ENCODE assay signal across 22 cellular contexts in the genomic region with DNA sequence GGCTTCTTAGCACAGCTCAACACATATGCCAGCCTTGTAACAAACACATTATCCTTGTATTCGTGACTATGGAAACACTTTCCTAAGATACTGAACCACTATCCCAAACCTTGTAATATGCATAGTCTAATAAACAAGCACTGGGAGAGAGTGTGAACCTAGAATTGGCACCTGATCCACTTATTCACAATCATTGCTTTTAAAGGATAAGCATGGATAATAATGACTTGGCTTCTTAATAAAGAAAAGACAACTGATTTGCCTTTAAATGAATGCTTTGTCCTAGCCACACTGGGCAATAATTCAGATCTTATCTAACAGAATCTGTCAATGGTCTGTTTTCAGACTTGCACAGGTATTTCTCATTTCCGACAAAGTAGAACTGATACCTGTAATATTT. TPM values are rescaled to one million over a fixed set of nuclear protein-coding genes. Genes with fewer than 3 reads are reported as not detected.
DNase-seq lines count a peak whose midpoint lies in the region; ATAC-seq and TF ChIP-seq lines count a peak whose summit lies in the region.
"Had no signal": no experiment of that assay in that cellular context is flagged by ENCODE, and none has a peak within 500 bp of the region (broad histone marks: within the 10 kb centered on the region; RNA-seq: fewer than 3 reads in every experiment).

No MANE protein-coding gene starts in this region.

- no peaks in the 10 kb centered on the region for H3K9me3 ChIP-seq in cardiac muscle cell (ENCODE audit: low read depth)
- no peaks in the 10 kb centered on the region for H3K9me3 ChIP-seq in left ventricle myocardium inferior (replicated peaks)
- H3K9me3 ChIP-seq: esophagus squamous epithelium, HAP-1, pancreas, spleen, upper lobe of left lung had no signal

- H3K27ac ChIP-seq in cardiac muscle cell = peak overlapping the region; percentile 70
- no peak overlapping the region for H3K27ac ChIP-seq in left ventricle myocardium inferior (replicated peaks)
- peak overlapping the region; percentile 23; the same call in 1 of the 2 replicates for H3K27ac ChIP-seq in KMS-11
- peak overlapping the region in 45 of 59 donors; percentile 3 to 75 (median 54) for H3K27ac ChIP-seq in dorsolateral prefrontal cortex
- H3K27ac ChIP-seq in substantia nigra (ENCODE audit: low read depth, low read length, poor library complexity, severe bottlenecking) = peak overlapping the region; percentile 1
- H3K27ac ChIP-seq: BLaER1 treated with 17β-estradiol and CSF1 and Interleukin-3, amounts not matched to agents 10 nM and 100 nM; esophagus squamous epithelium; pancreas; spleen; upper lobe of left lung had no signal

- H3K4me1 Mint-ChIP-seq in nephron progenitor cell = no peaks in the 10 kb centered on the region

- H3K27ac Mint-ChIP-seq in nephron progenitor cell = no peak overlapping the region
- H3K27ac Mint-ChIP-seq: activated CD8-positive, alpha-beta T cell treated with anti-CD3 and anti-CD28 coated beads for 36 hours; activated naive CD8-positive, alpha-beta T cell; dendritic cell treated with granulocyte-macrophage colony-stimulating factor and Interleukin-4, amounts not matched to agents 40 ng/mL and 50 ng/mL, for 4 days had no signal

- H3K4me1 ChIP-seq in cardiac muscle cell (ENCODE audit: low read depth) (peaks cover 36% of the 10 kb centered on the region), left ventricle myocardium inferior (peaks cover 80% of the 10 kb centered on the region), KMS-11 (ENCODE audit: low read depth, poor library complexity, severe bottlenecking) (peaks cover 48% of the 10 kb centered on the region)

- H3K4me2 ChIP-seq in KMS-11 = peak overlapping the region; percentile 81; the same call in 1 of the 2 replicates
- H3K4me2 ChIP-seq: BLaER1 treated with 17β-estradiol and CSF1 and Interleukin-3, amounts not matched to agents 10 nM and 100 nM had no signal

- no peak overlapping the region for H3K4me3 Mint-ChIP-seq in nephron progenitor cell
- H3K4me3 Mint-ChIP-seq: activated CD8-positive, alpha-beta T cell treated with anti-CD3 and anti-CD28 coated beads for 36 hours; activated naive CD8-positive, alpha-beta T cell; dendritic cell treated with granulocyte-macrophage colony-stimulating factor and Interleukin-4, amounts not matched to agents 40 ng/mL and 50 ng/mL, for 4 days had no signal

- no peaks in the 10 kb centered on the region for H3K9me3 Mint-ChIP-seq in nephron progenitor cell
- H3K9me3 Mint-ChIP-seq: activated CD8-positive, alpha-beta T cell treated with anti-CD3 and anti-CD28 coated beads for 36 hours; dendritic cell treated with granulocyte-macrophage colony-stimulating factor and Interleukin-4, amounts not matched to agents 40 ng/mL and 50 ng/mL, for 4 days had no signal

- H3K9ac ChIP-seq in KMS-11 = no peak overlapping the region
- H3K9ac ChIP-seq: BLaER1 treated with 17β-estradiol and CSF1 and Interleukin-3, amounts not matched to agents 10 nM and 100 nM had no signal

- H4K20me1 ChIP-seq in KMS-11 (ENCODE audit: insufficient read depth) = no peaks in the 10 kb centered on the region

- H3K27me3 ChIP-seq in cardiac muscle cell = no peaks in the 10 kb centered on the region
- no peaks in the 10 kb centered on the region for H3K27me3 ChIP-seq in left ventricle myocardium inferior (ENCODE audit: low read depth)
- H3K27me3 ChIP-seq in KMS-11 (ENCODE audit: insufficient read depth, low read depth) = no peaks in the 10 kb centered on the region
- no peaks in the 10 kb centered on the region for H3K27me3 ChIP-seq in dorsolateral prefrontal cortex
- H3K27me3 ChIP-seq: BLaER1 treated with 17β-estradiol and CSF1 and Interleukin-3, amounts not matched to agents 10 nM and 100 nM; esophagus squamous epithelium; pancreas; spleen; upper lobe of left lung had no signal

- H2AFZ ChIP-seq in KMS-11 (ENCODE audit: low read depth) = no peak overlapping the region

- H3K36me3 Mint-ChIP-seq in nephron progenitor cell (ENCODE audit: low read depth) = peaks cover 24% of the 10 kb centered on the region

- ATAC-seq in GM18511 (IDR thresholded peaks at IDR 0.05; ENCODE audit: unreplicated experiment) = no peak
- ATAC-seq: activated CD8-positive, alpha-beta T cell treated with anti-CD3 and anti-CD28 coated beads for 36 hours had no signal

- TF ChIP-seq CTCF in cardiac muscle cell (IDR thresholded peaks at IDR 0.05; ENCODE audit: low read depth, low read length) (no peak), left ventricle myocardium inferior (IDR thresholded peaks at IDR 0.05; ENCODE audit: borderline replicate concordance) (no peak), KMS-11 (conservative IDR thresholded peaks at IDR 0.05; ENCODE audit: low read depth, low read length) (no peak), dorsolateral prefrontal cortex (IDR thresholded peaks at IDR 0.05 in 54 of 56, conservative IDR thresholded peaks at IDR 0.05 in 2 of 56; ENCODE audit: low read depth in 1 of 56, partially characterized antibody in 56 of 56) (no peak), nephron progenitor cell (IDR thresholded peaks at IDR 0.05) (no peak)

- H3K4me3 ChIP-seq in cardiac muscle cell = no peak overlapping the region
- H3K4me3 ChIP-seq in left ventricle myocardium inferior = no peak overlapping the region
- H3K4me3 ChIP-seq in KMS-11 (IDR thresholded peaks at IDR 0.05; ENCODE audit: insufficient read depth, low read depth, low read length) = no peak overlapping the region
- peak overlapping the region in 43 of 59 donors; percentile 3 to 61 (median 47) for H3K4me3 ChIP-seq in dorsolateral prefrontal cortex
- H3K4me3 ChIP-seq: BLaER1 treated with 17β-estradiol and CSF1 and Interleukin-3, amounts not matched to agents 10 nM and 100 nM; esophagus squamous epithelium; HAP-1; pancreas; SK-N-MC; spleen; upper lobe of left lung had no signal

- H3K27me3 Mint-ChIP-seq in nephron progenitor cell (ENCODE audit: low read depth, poor library complexity) = no peaks in the 10 kb centered on the region
- H3K27me3 Mint-ChIP-seq: activated CD8-positive, alpha-beta T cell treated with anti-CD3 and anti-CD28 coated beads for 36 hours; activated naive CD8-positive, alpha-beta T cell; dendritic cell treated with granulocyte-macrophage colony-stimulating factor and Interleukin-4, amounts not matched to agents 40 ng/mL and 50 ng/mL, for 4 days had no signal

- DNase-seq in cardiac muscle cell (ENCODE audit: low read depth in 1 of 2, low spot score in 1 of 2) (no peak), left ventricle myocardium inferior (no peak), dorsolateral prefrontal cortex (no peak), substantia nigra (lab: John Stamatoyannopoulos, UW) (no peak), nephron progenitor cell (no peak)
- DNase-seq: activated CD4-positive, alpha-beta T cell treated with anti-CD3 and anti-CD28 coated beads for 1 hour; activated CD8-positive, alpha-beta T cell treated with anti-CD3 and anti-CD28 coated beads for 36 hours; esophagus squamous epithelium; NCI-H187; NCI-H524 treated with DMSO at 0.1 percent for 48 hours; pancreas; spleen; upper lobe of left lung had no signal

- intact Hi-C loops in left ventricle myocardium inferior (cut with micrococcal nuclease) (no loop called here), dorsolateral prefrontal cortex (cut with DNase I) (no loop called here)

- H3K36me3 ChIP-seq in cardiac muscle cell (no peaks in the 10 kb centered on the region), left ventricle myocardium inferior (peaks cover 11% of the 10 kb centered on the region), KMS-11 (ENCODE audit: insufficient read depth) (no peaks in the 10 kb centered on the region)
- H3K36me3 ChIP-seq: HAP-1, pancreas had no signal

- H3K79me2 ChIP-seq in KMS-11 (ENCODE audit: insufficient read depth, low read depth) = 0 out of 2 replicates have a peak, but pooled peaks cover 6% of the 10 kb centered on the region

RNA-seq across cellular contexts. Expression of a gene that starts 39.9 kb away (rescaled TPM):
- not detected in 2 replicates for total RNA-seq in cardiac muscle cell
- polyA plus RNA-seq in cardiac muscle cell = 4.4 and 11.3 TPM in 2 replicates
- total RNA-seq in left ventricle myocardium inferior = 7.3 TPM
- total RNA-seq in dorsolateral prefrontal cortex = 10 to 100 TPM in 2 of 120 experiments, not detected in 118; 19.6 to 23.6 TPM
- total RNA-seq: activated CD8-positive, alpha-beta T cell treated with anti-CD3 and anti-CD28 coated beads for 36 hours; cardiac septum; esophagus squamous epithelium; T-helper 1 cell treated with Interleukin-12 subunit alpha and Interleukin-12 subunit beta and Interleukin-4 antibody, amounts not matched to agents 30 ng/mL and 1 ng/mL, for 36 hours; upper lobe of left lung had no signal
- polyA plus RNA-seq: pancreas, spleen had no signal

Comparison
In these comparisons a context has a peak if more than half of its experiments do, and no peak if none do; other contexts are left out.
1. H3K4me3 ChIP-seq: peak in dorsolateral prefrontal cortex (43 of 59); none in cardiac muscle cell (single experiment), left ventricle myocardium inferior (single experiment) and KMS-11 (single experiment).